Comparison of ENCODE assay signal across 11 cellular contexts in the genomic region with DNA sequence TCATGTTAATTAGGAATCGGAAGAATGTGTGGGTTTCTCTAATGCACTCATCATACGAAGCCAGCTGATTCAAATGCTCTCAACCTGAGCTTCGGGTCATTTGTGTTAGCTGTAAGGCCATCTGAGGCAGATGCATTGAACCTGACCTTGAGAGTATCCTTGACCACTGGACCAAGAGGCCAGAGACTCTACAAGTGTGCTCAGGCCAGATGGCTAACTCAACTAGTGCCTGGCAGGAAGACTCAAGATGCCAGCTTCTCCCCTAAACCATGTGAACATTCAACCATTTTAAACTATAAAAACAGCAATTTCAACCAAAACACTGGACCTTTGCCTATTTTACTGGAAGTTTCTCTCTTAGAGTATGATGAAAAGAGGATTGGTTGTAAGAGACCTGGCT.
"Had no signal": no experiment of that assay in that cellular context is flagged by ENCODE, and none has a peak within 500 bp of the region (broad histone marks: within the 10 kb centered on the region; RNA-seq: fewer than 3 reads in every experiment).

No MANE protein-coding gene starts in this region.

- H3K27ac ChIP-seq: GM23248 had no signal

- H3K4me3 Mint-ChIP-seq: GM23338, H9, HFFc6 had no signal

- H3K4me2 ChIP-seq: GM23338 had no signal

- DNase-seq: GM23248, GOT3, H7, H9, HCEC 1CT, HFFc6 had no signal

- H3K4me1 ChIP-seq: HAP-1 had no signal

- H3K4me3 ChIP-seq: GM23248, GM23338, HAP-1 had no signal

- H3K9ac ChIP-seq: GM23248 had no signal

- H3K4me1 Mint-ChIP-seq: GM23338, H9 had no signal

- FAIRE-seq: H1, H54 had no signal

- ATAC-seq: GM23338, HCT116 had no signal

- H3K9me3 ChIP-seq: HAP-1 had no signal

- H3K27ac Mint-ChIP-seq: GM23338, H9, HFFc6 had no signal

- H3K36me3 ChIP-seq: HAP-1 had no signal
